In genomic region chr11:64844330-64845124, GRCh38 we compare ENCODE assay signal across 1 cellular context.
A peak's percentile ranks its signal among the peaks of the same experiment; 100 is the strongest.
TF ChIP-seq lines count a peak whose summit lies in the region.

TSS of gene CDC42BPG (minus strand) at chr11:64844653. CDS start at chr11:64844569, 84 bp downstream.

TF ChIP-seq in Ishikawa, 13 proteins besides CTCF, POLR2A, EP300 and RAD21 (continued from another document):
- no peak for TF ChIP-seq USF1 (IDR thresholded peaks at IDR 0.05)
- TF ChIP-seq YY1 (IDR thresholded peaks at IDR 0.05; ENCODE audit: low read depth), result peak; percentile 13; the same call in 1 of the 2 replicates
- TF ChIP-seq MAX (IDR thresholded peaks at IDR 0.05), result peak; percentile 69
- TF ChIP-seq TEAD4 (IDR thresholded peaks at IDR 0.05), result no peak
- TF ChIP-seq CREB1 (IDR thresholded peaks at IDR 0.05; ENCODE audit: low read depth), result no peak
- peak; percentile 97 for TF ChIP-seq EGR1 (IDR thresholded peaks at IDR 0.05)
- TF ChIP-seq ZBTB7A (IDR thresholded peaks at IDR 0.05; ENCODE audit: low read depth), result peak; percentile 96
